Comparison of ENCODE assay signal across 11 cellular contexts in the genomic region with DNA sequence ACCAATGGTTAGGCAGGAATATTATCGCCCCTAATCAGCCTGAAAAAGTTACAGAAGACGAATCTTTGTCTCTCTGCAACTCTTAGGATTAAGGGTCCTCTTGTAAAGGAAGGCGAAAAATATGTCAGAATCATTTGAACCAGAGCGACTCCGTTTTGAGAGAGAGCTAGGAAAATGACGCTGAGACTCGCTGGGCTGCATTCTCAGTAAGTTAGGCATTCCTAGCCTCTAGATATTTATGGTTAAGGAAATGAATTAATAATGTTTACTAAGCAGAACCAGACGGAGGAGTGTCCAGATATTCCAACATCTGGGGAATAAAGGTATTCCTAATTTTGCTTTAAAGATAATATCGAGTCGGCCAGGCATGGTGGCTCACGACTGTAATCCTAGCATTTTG. TPM values are rescaled to one million over a fixed set of nuclear protein-coding genes. Genes with fewer than 3 reads are reported as not detected.
DNase-seq lines count a peak whose midpoint lies in the region; ATAC-seq, FAIRE-seq and TF ChIP-seq lines count a peak whose summit lies in the region.
"Had no signal": no experiment of that assay in that cellular context is flagged by ENCODE, and none has a peak within 500 bp of the region (broad histone marks: within the 10 kb centered on the region; RNA-seq: fewer than 3 reads in every experiment).

No MANE protein-coding gene starts in this region.

- peak overlapping the region in 2 of 3 donors; percentile 53 to 59 for H3K27ac Mint-ChIP-seq in IgD-negative memory B cell
- peak overlapping the region; percentile 86 to 94 for H3K27ac Mint-ChIP-seq in natural killer cell

- H3K27ac ChIP-seq in K562 (ENCODE audit: extremely low read depth, low read depth, low read length) (peak overlapping the region; percentile 94; the same call in 2 of the 3 replicates), pancreas (no peak overlapping the region)

- TF ChIP-seq POLR2A in K562 (conservative IDR thresholded peaks at IDR 0.05) = no peak

- no peaks in the 10 kb centered on the region for H4K20me1 ChIP-seq in K562 (replicated peaks; ENCODE audit: control insufficient read depth, insufficient read depth, low read length)

- in situ Hi-C loops in K562 (cut with MboI) = no loop called here

- peaks cover 6 to 16% (median 9%) of the 10 kb centered on the region in 3 donors for H3K4me1 Mint-ChIP-seq in IgD-negative memory B cell
- peaks cover 0 to 9% of the 10 kb centered on the region in 2 donors for H3K4me1 Mint-ChIP-seq in natural killer cell

- TF ChIP-seq RAD21 in K562 (CRISPR knock-in tag; conservative IDR thresholded peaks at IDR 0.05 in 1 of 2, IDR thresholded peaks at IDR 0.05 in 1 of 2) = no peak

- H3K9me3 ChIP-seq in K562 (replicated peaks; ENCODE audit: control insufficient read depth, insufficient read depth, low read depth, low read length) = peaks cover 3% of the 10 kb centered on the region
- H3K9me3 ChIP-seq in pancreas = no peaks in the 10 kb centered on the region
- H3K9me3 ChIP-seq: upper lobe of left lung had no signal

- BruUV-seq in K562 (replicated peaks; lab: Mats Ljungman, UMichigan) = no TSS peak

- peak overlapping the region; percentile 95 for H2AFZ ChIP-seq in K562 (ENCODE audit: low read depth, low read length)

- peaks cover 0 to 2% (median 0%) of the 10 kb centered on the region in 3 donors for H3K9me3 Mint-ChIP-seq in IgD-negative memory B cell
- no peaks in the 10 kb centered on the region for H3K9me3 Mint-ChIP-seq in natural killer cell

- no peak for TF ChIP-seq EP300 in K562 (IDR thresholded peaks at IDR 0.05; ENCODE audit: low read length)

- H3K9me1 ChIP-seq in K562 (ENCODE audit: control insufficient read depth, insufficient read depth, low read length) = no peaks in the 10 kb centered on the region

- H3K36me3 ChIP-seq in BJ (ENCODE audit: control insufficient read depth, insufficient read depth, low read length) = no peaks in the 10 kb centered on the region
- H3K36me3 ChIP-seq in K562 (ENCODE audit: control insufficient read depth, insufficient read depth, low read length) = peaks cover 19% of the 10 kb centered on the region; the same call in 1 of the 3 replicates
- H3K36me3 ChIP-seq in pancreas = no peaks in the 10 kb centered on the region
- H3K36me3 ChIP-seq: upper lobe of left lung had no signal

- CTCF ChIA-PET in BJ (lab: Yijun Ruan, JAX) = no interaction called here
- CTCF ChIA-PET in K562 (lab: Yijun Ruan, JAX; ENCODE audit: low intra/inter-chr PET ratio) = no interaction called here

- H3K4me1 ChIP-seq in K562 (replicated peaks in 1 of 2; ENCODE audit: control insufficient read depth in 2 of 2, insufficient read depth in 2 of 2, low read length in 2 of 2) (peaks cover 0 to 2% of the 10 kb centered on the region in 2 experiments; a peak in 1 of 5 replicates), pancreas (no peaks in the 10 kb centered on the region)
- H3K4me1 ChIP-seq: HAP-1 had no signal

- POLR2A ChIA-PET in BJ (lab: Charles Lee) (no interaction called here), K562 (lab: Yijun Ruan, JAX) (interaction anchor here (1.1 kb wide), 1 partner anchor 10 kb away, joined by 3 read pairs; no protein-coding TSS in a partner anchor)

- H3K27me3 Mint-ChIP-seq in IgD-negative memory B cell (no peaks in the 10 kb centered on the region), natural killer cell (ENCODE audit: low read depth in 2 of 2) (no peaks in the 10 kb centered on the region)

- TF ChIP-seq CTCF in BJ (IDR thresholded peaks at IDR 0.05; ENCODE audit: insufficient read depth, low read depth, low read length) (no peak), K562 (IDR thresholded peaks at IDR 0.05 in 2 of 3, conservative IDR thresholded peaks at IDR 0.05 in 1 of 3; ENCODE audit: insufficient read depth in 2 of 3, low read depth in 1 of 3, low read length in 3 of 3) (no peak), natural killer cell (IDR thresholded peaks at IDR 0.05) (no peak), pancreas (IDR thresholded peaks at IDR 0.05) (no peak)

- peaks cover 35% of the 10 kb centered on the region for H3K79me2 ChIP-seq in K562 (ENCODE audit: control insufficient read depth, insufficient read depth, low read length)

- no peaks in the 10 kb centered on the region for H3K27me3 ChIP-seq in BJ (ENCODE audit: control insufficient read depth, insufficient read depth, low read length)
- no peaks in the 10 kb centered on the region for H3K27me3 ChIP-seq in K562 (ENCODE audit: control insufficient read depth in 2 of 2, insufficient read depth in 2 of 2, low read length in 2 of 2)
- no peaks in the 10 kb centered on the region for H3K27me3 ChIP-seq in pancreas
- H3K27me3 ChIP-seq: upper lobe of left lung had no signal

- peak overlapping the region in 3 of 4 donors; percentile 92 to 97 (median 95) for H3K4me3 Mint-ChIP-seq in IgD-negative memory B cell
- peak overlapping the region; percentile 95 for H3K4me3 Mint-ChIP-seq in natural killer cell

- H3K4me2 ChIP-seq in K562 (ENCODE audit: insufficient read depth, low read length) = peak overlapping the region; percentile 85

- no peaks in the 10 kb centered on the region for H3K36me3 Mint-ChIP-seq in IgD-negative memory B cell
- H3K36me3 Mint-ChIP-seq in natural killer cell = no peaks in the 10 kb centered on the region

- H3K9ac ChIP-seq in K562 (ENCODE audit: insufficient read depth in 1 of 2, low read depth in 2 of 2, low read length in 2 of 2) = peak overlapping the region in 1 of 2 experiments; percentile 78; a peak in 2 of 4 replicates

- H3K4me3 ChIP-seq in BJ (ENCODE audit: low read depth, low read length) (peak overlapping the region; percentile 69), K562 (peak overlapping the region; percentile 80), pancreas (peak overlapping the region in 1 of 4 donors; percentile 42)

- ATAC-seq in K562 (no peak), natural killer cell (no peak), pancreas (no peak), HG02642 (IDR thresholded peaks at IDR 0.05; ENCODE audit: poor library complexity, unreplicated experiment) (no peak), GM19351 (IDR thresholded peaks at IDR 0.05; ENCODE audit: unreplicated experiment) (no peak)

- DNase-seq in BJ (ENCODE audit: low read depth) (no peak), K562 (ENCODE audit: extremely low read depth in 1 of 4, low spot score in 3 of 4) (no peak), natural killer cell (no peak), pancreas (no peak), NCI-H1048 (lab: John Stamatoyannopoulos, UW) (no peak)
- DNase-seq: SIG-M5 had no signal

- 46% methylated on average over 11 of the region's 11 CpGs for WGBS in K562 (ENCODE audit: insufficient coverage, low coverage, missing lambda C conversion rate)
- WGBS in pancreas, 2 donors = 82 to 83% methylated on average over 11 of the region's 11 CpGs

- intact Hi-C loops in K562 (cut with micrococcal nuclease) (no loop called here), natural killer cell (cut with micrococcal nuclease) (loop anchor here (2.0 to 10.0 kb wide), 3 partner anchors 151 to 229 kb away; a partner anchor contains a TSS), pancreas (cut with DNase I) (no loop called here)

- FAIRE-seq in K562 (lab: Jason Lieb, UNC) = no peak
- FAIRE-seq in pancreas (lab: Jason Lieb, UNC) = no peak

TF ChIP-seq in K562, 482 proteins besides CTCF, POLR2A, EP300 and RAD21 (continues in another document):
- TF ChIP-seq ZNF212 (CRISPR knock-in tag; IDR thresholded peaks at IDR 0.05) (no peak), FIP1L1 (IDR thresholded peaks at IDR 0.05; ENCODE audit: low read depth, low read length, poor library complexity, severe bottlenecking) (no peak), CC2D1A (IDR thresholded peaks at IDR 0.05) (no peak), BRF1 (IDR thresholded peaks at IDR 0.05; ENCODE audit: borderline replicate concordance, extremely low read depth, insufficient read length) (no peak), THRAP3 (IDR thresholded peaks at IDR 0.05; ENCODE audit: borderline replicate concordance) (no peak), ESRRA (IDR thresholded peaks at IDR 0.05; ENCODE audit: borderline replicate concordance, low read depth) (no peak), HDAC3 (IDR thresholded peaks at IDR 0.05; ENCODE audit: borderline replicate concordance, partially characterized antibody) (no peak), HLTF (IDR thresholded peaks at IDR 0.05) (no peak)

RNA-seq across cellular contexts. Expression of a gene that starts 0.8 kb away (rescaled TPM):
- 1.2 and 1.8 TPM in 2 replicates for polyA plus RNA-seq in BJ (2011; rRNA removed)
- 0.93 and 2.3 TPM in 2 replicates for polyA minus RNA-seq in BJ (2011; rRNA and poly(A)+ RNA removed)
- polyA plus RNA-seq in IgD-negative memory B cell = 2.7 TPM
- total RNA-seq in K562 (2011; cell fraction: chromatin; rRNA removed; ENCODE audit: low replicate concordance) = 26.2 and 44.7 TPM in 2 replicates
- total RNA-seq in K562 (2011; cell fraction: nucleolus; rRNA removed) = 24.1 and 25.5 TPM in 2 replicates
- total RNA-seq in K562 (2011; cell fraction: nucleoplasm; rRNA removed) = 39.7 and 58.2 TPM in 2 replicates
- total RNA-seq in K562 (2014; rRNA removed) = 13.4 and 16.3 TPM in 2 replicates
- 17.2 and 17.5 TPM in 2 replicates for total RNA-seq in K562 (2014; rRNA removed; fragmentation: Illumina TruSeq; extraction: Trizol)
- total RNA-seq in K562 (2015; rRNA removed; fragmentation: Illumina TruSeq; extraction: Trizol) = 14.0 and 14.6 TPM in 2 replicates
- 10.5 and 11.6 TPM in 2 replicates for total RNA-seq in K562 (2021)
- polyA plus RNA-seq in K562 (2011; rRNA removed) = 12.4 and 16.1 TPM in 2 replicates
- polyA plus RNA-seq in K562 (2011; cell fraction: cytosol; rRNA removed) = 7.7 and 12.0 TPM in 2 replicates
- 25.7 and 29.9 TPM in 2 replicates for polyA plus RNA-seq in K562 (2011; cell fraction: nucleus; rRNA removed)
- polyA plus RNA-seq in K562 (2012) = 5.4 and 19.6 TPM in 2 replicates
- polyA plus RNA-seq in K562 (2014; fragmentation: Illumina TruSeq; extraction: Trizol) = 10.3 and 10.5 TPM in 2 replicates
- polyA plus RNA-seq in K562 (2014; fragmentation: Nextera tagmentation; extraction: Ambion mirVana) = 1 to 10 TPM; 8.6 to 9.0 TPM
- polyA plus RNA-seq in K562 (2014; rRNA removed) = 16.7 and 20.8 TPM in 2 replicates
- polyA minus RNA-seq in K562 (2011; rRNA and poly(A)+ RNA removed) = 11.6 and 13.7 TPM in 2 replicates
- 4.4 and 5.6 TPM in 2 replicates for polyA minus RNA-seq in K562 (2011; cell fraction: cytosol; rRNA and poly(A)+ RNA removed)
- polyA minus RNA-seq in K562 (2011; cell fraction: nucleus; rRNA and poly(A)+ RNA removed) = 18.4 and 22.4 TPM in 2 replicates
- total RNA-seq in natural killer cell = 1 to 10 TPM; 4.8 to 6.4 (median 5.8) TPM
- under 1 TPM; 0.51 to 0.90 (median 0.71) TPM for total RNA-seq in pancreas
- polyA plus RNA-seq in pancreas = 1 to 10 TPM in 1 of 2 donors, under 1 TPM in 1; 0.87 to 1.4 TPM
